ENCODE assay signal across 1 cellular context in the genomic region with DNA sequence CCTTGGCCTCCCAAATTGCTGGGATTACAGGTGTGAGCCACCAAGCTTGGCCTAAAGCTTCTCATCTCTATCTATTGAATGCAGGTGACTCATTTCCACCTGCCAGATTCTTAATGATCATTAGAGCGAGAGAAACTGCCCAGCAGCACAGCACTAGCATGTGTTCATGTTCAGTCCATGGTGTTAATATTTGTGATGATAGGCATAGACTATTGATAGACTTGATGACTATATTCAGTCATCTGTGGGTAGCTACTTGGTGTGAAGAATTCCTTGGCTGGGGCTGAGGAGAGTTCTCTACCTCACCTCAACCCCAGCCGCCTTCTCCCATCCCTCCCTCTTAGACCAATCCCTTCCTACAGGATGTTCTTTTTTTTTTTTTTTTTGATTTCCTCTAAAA.
TF ChIP-seq lines count a peak whose summit lies in the region.

No MANE protein-coding gene starts in this region.

TF ChIP-seq in HCT116, 20 proteins besides CTCF, POLR2A, EP300 and RAD21:
- no peak for TF ChIP-seq ZFX (IDR thresholded peaks at IDR 0.05)
- TF ChIP-seq EZH2 (IDR thresholded peaks at IDR 0.05) = no peak
- TF ChIP-seq SIN3A (IDR thresholded peaks at IDR 0.05; ENCODE audit: low read depth) = no peak
- no peak; the same call in 1 of the 2 replicates for TF ChIP-seq JUND (IDR thresholded peaks at IDR 0.05)
- TF ChIP-seq TCF7L2 (IDR thresholded peaks at IDR 0.05; ENCODE audit: borderline replicate concordance, extremely low read depth, insufficient read depth, insufficient read length) = no peak
- no peak for TF ChIP-seq SRF (IDR thresholded peaks at IDR 0.05; ENCODE audit: low read depth)
- TF ChIP-seq, protein P1, sequence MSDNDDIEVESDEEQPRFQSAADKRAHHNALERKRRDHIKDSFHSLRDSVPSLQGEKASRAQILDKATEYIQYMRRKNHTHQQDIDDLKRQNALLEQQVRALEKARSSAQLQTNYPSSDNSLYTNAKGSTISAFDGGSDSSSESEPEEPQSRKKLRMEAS (IDR thresholded peaks at IDR 0.05) = no peak
- no peak for TF ChIP-seq ZBTB33 (IDR thresholded peaks at IDR 0.05; ENCODE audit: extremely low read depth, insufficient replicate concordance, low read length)
- TF ChIP-seq ELF1 (IDR thresholded peaks at IDR 0.05; ENCODE audit: borderline replicate concordance, low read depth) = no peak
- TF ChIP-seq POLR2AphosphoS5 (IDR thresholded peaks at IDR 0.05; ENCODE audit: low read depth, low read length) = no peak
